ENCODE assay signal across 1 cellular context in the genomic region with DNA sequence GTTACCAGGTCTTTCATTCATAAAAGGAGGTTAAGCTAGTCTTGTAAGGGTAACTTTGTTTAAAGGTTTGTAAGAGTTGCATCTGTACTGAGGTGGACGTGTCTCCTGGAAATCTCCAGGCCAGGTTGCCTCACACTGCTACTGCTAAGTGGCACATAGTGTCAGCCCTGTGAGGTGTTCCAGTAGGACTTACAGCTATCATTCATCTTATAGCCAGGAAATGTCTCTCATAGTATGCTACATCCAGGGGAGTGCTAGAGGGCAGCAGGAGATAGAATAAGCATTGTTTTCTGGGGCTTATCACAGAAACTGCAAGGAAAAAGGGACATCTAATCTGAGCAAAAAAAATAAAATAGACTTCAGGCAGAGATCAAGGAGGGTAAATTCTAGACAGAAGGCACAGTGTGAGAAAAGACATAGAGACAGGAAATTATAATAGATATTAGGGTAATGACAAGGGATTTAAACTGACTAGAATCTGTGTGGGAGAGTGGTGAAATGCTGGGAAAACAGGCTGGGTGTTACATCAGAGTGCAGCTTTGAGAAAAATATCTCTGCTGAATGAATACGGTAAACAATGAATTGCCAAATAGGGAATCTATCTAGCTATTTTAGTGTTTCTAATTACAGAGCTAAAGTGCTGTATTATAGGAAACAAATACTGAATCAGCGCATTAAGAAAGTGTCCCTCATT.
TF ChIP-seq lines count a peak whose summit lies in the region.

No MANE protein-coding gene starts in this region.

TF ChIP-seq in GM12878, 131 proteins besides CTCF, POLR2A, EP300 and RAD21 (continued from another document):
- TF ChIP-seq, protein P1, sequence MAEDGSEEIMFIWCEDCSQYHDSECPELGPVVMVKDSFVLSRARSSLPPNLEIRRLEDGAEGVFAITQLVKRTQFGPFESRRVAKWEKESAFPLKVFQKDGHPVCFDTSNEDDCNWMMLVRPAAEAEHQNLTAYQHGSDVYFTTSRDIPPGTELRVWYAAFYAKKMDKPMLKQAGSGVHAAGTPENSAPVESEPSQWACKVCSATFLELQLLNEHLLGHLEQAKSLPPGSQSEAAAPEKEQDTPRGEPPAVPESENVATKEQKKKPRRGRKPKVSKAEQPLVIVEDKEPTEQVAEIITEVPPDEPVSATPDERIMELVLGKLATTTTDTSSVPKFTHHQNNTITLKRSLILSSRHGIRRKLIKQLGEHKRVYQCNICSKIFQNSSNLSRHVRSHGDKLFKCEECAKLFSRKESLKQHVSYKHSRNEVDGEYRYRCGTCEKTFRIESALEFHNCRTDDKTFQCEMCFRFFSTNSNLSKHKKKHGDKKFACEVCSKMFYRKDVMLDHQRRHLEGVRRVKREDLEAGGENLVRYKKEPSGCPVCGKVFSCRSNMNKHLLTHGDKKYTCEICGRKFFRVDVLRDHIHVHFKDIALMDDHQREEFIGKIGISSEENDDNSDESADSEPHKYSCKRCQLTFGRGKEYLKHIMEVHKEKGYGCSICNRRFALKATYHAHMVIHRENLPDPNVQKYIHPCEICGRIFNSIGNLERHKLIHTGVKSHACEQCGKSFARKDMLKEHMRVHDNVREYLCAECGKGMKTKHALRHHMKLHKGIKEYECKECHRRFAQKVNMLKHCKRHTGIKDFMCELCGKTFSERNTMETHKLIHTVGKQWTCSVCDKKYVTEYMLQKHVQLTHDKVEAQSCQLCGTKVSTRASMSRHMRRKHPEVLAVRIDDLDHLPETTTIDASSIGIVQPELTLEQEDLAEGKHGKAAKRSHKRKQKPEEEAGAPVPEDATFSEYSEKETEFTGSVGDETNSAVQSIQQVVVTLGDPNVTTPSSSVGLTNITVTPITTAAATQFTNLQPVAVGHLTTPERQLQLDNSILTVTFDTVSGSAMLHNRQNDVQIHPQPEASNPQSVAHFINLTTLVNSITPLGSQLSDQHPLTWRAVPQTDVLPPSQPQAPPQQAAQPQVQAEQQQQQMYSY (CRISPR knock-in tag; IDR thresholded peaks at IDR 0.05): no peak
TF ChIP-seq in GM12878: peak in this region for 0.
